Comparison of ENCODE assay signal across 19 cellular contexts in genomic region chr2:501130-501529, GRCh38.
DNase-seq lines count a peak whose midpoint lies in the region; ATAC-seq, FAIRE-seq and TF ChIP-seq lines count a peak whose summit lies in the region.
"Had no signal": no experiment of that assay in that cellular context is flagged by ENCODE, and none has a peak within 500 bp of the region (broad histone marks: within the 10 kb centered on the region; RNA-seq: fewer than 3 reads in every experiment).

No MANE protein-coding gene starts in this region.

- TF ChIP-seq CTCF in Panc1 (IDR thresholded peaks at IDR 0.05) (no peak), H1 (IDR thresholded peaks at IDR 0.05; ENCODE audit: control extremely low read depth in 1 of 3, insufficient read depth in 1 of 3, low read depth in 1 of 3, low read length in 3 of 3) (peak; percentile 9 to 47 (median 11); a peak in 3 of 4 replicates), testis (IDR thresholded peaks at IDR 0.05) (peak in 2 of 3 experiments; percentile 15 to 29), colonic mucosa (IDR thresholded peaks at IDR 0.05) (no peak)

- H2BK5ac ChIP-seq in H1 (ENCODE audit: low read depth, low read length), result no peak overlapping the region

- H3K23me2 ChIP-seq in H1 (ENCODE audit: low read depth, low read length), result no peaks in the 10 kb centered on the region

- DNase-seq in NCI-H82 (lab: John Stamatoyannopoulos, UW) (peak; percentile 20), NCI-H82 treated with DMSO at 0.1 percent for 48 hours (lab: John Stamatoyannopoulos, UW; ENCODE audit: unreplicated experiment) (no peak), Panc1 (ENCODE audit: low read depth, low spot score) (no peak), H1 (ENCODE audit: low read depth in 1 of 2, low spot score in 2 of 2) (peak in 1 of 2 experiments; percentile 41), testis (no peak), NCI-H446 (lab: John Stamatoyannopoulos, UW) (no peak), colonic mucosa (no peak)
- DNase-seq: activated CD4-positive, alpha-beta T cell treated with anti-CD3 and anti-CD28 coated beads, Interleukin-2, amount 10 ng/mL, durations not matched to agents 7 days and 5 days; activated naive CD4-positive, alpha-beta T cell treated with anti-CD3 and anti-CD28 coated beads, Interleukin-2, amount 10 ng/mL, durations not matched to agents 7 days and 5 days; MM.1S; NCI-H187; NCI-H510A treated with DMSO at 0.1 percent for 48 hours had no signal

- no peaks in the 10 kb centered on the region for H3K36me3 ChIP-seq in Panc1 (ENCODE audit: control insufficient read depth, insufficient read depth, low read length)
- H3K36me3 ChIP-seq in H1 (ENCODE audit: control insufficient read depth in 2 of 4, insufficient read depth in 4 of 4, low read length in 3 of 4), result no peaks in the 10 kb centered on the region
- no peaks in the 10 kb centered on the region for H3K36me3 ChIP-seq in testis (ENCODE audit: low read depth, missing control alignments)
- no peaks in the 10 kb centered on the region for H3K36me3 ChIP-seq in colonic mucosa

- H3K14ac ChIP-seq in H1 (ENCODE audit: insufficient read length), result no peak overlapping the region

- no peak for TF ChIP-seq POLR2A in H1 (IDR thresholded peaks at IDR 0.05; ENCODE audit: control extremely low read depth in 1 of 2, low read depth in 2 of 2, low read length in 2 of 2)
- no peak for TF ChIP-seq POLR2A in testis (IDR thresholded peaks at IDR 0.05)

- ATAC-seq in Panc1 (peak; percentile 87), HG03342 (IDR thresholded peaks at IDR 0.05; ENCODE audit: unreplicated experiment) (no peak)
- ATAC-seq: left lobe of liver; Right ventricle myocardium inferior; stimulated activated effector memory CD8-positive, alpha-beta T cell treated with anti-CD3 and anti-CD28 coated beads, Interleukin-12 subunit alpha, Interleukin-12 subunit beta, amount 100 ng/mL, for 72 hours had no signal

- CTCF ChIA-PET in Panc1 (lab: Charles Lee) (interaction anchor here (0.7 kb wide), 1 partner anchor 280 kb away, joined by 3 read pairs; no protein-coding TSS in a partner anchor), H1 (lab: Charles Lee; ENCODE audit: partially characterized antibody) (interaction anchor here (0.7 to 2.3 kb wide), 11 partner anchors 8 to 203 kb away, joined by 3 to 7 read pairs (median 4); no protein-coding TSS in a partner anchor)

- no peak overlapping the region for H2BK15ac ChIP-seq in H1 (ENCODE audit: low read length)

- H3K9ac ChIP-seq in H1 (replicated peaks in 1 of 4; ENCODE audit: extremely low read depth in 1 of 4, low read depth in 3 of 4, low read length in 3 of 4) (no peak overlapping the region; a peak in 1 of 7 replicates), colonic mucosa (ENCODE audit: low read depth in 2 of 2, low read length in 2 of 2) (no peak overlapping the region)
- H3K9ac ChIP-seq: parathyroid adenoma had no signal

- no peaks in the 10 kb centered on the region for H4K20me1 ChIP-seq in H1 (replicated peaks in 1 of 2; ENCODE audit: control insufficient read depth in 1 of 2, insufficient read depth in 2 of 2, low read length in 2 of 2)

- TF ChIP-seq EP300 in H1 (IDR thresholded peaks at IDR 0.05; ENCODE audit: borderline replicate concordance in 1 of 2, low read depth in 2 of 2, low read length in 2 of 2), result no peak

- no peaks in the 10 kb centered on the region for H3K4me1 ChIP-seq in Panc1 (ENCODE audit: control insufficient read depth, insufficient read depth, low read length)
- H3K4me1 ChIP-seq in H1 (replicated peaks in 1 of 4; ENCODE audit: control insufficient read depth in 3 of 4, insufficient read depth in 4 of 4, low read length in 3 of 4), result peaks cover 0 to 7% (median 4%) of the 10 kb centered on the region in 4 experiments; a peak in 4 of 7 replicates
- no peaks in the 10 kb centered on the region for H3K4me1 ChIP-seq in testis
- H3K4me1 ChIP-seq in colonic mucosa, result no peaks in the 10 kb centered on the region
- H3K4me1 ChIP-seq: parathyroid adenoma had no signal

- H3K9me3 ChIP-seq in Panc1 (ENCODE audit: control insufficient read depth, insufficient read depth, low read depth, low read length) (no peaks in the 10 kb centered on the region), H1 (ENCODE audit: insufficient read depth in 2 of 2, low read depth in 1 of 2, low read length in 1 of 2) (no peaks in the 10 kb centered on the region), testis (no peaks in the 10 kb centered on the region), colonic mucosa (no peaks in the 10 kb centered on the region)

- no peak overlapping the region for H3K4ac ChIP-seq in H1 (replicated peaks; ENCODE audit: insufficient read length, low read depth, low read length)

- intact Hi-C loops in Panc1 (cut with micrococcal nuclease; ENCODE audit: unreplicated experiment), result no loop called here
- intact Hi-C loops in testis (cut with DNase I; ENCODE audit: low total_unique reads), result no loop called here
- intact Hi-C loops in colonic mucosa (cut with DNase I), result no loop called here

- no peak overlapping the region for H3K27ac ChIP-seq in Panc1 (ENCODE audit: low read length)
- no peak overlapping the region for H3K27ac ChIP-seq in H1 (ENCODE audit: low read depth, low read length)
- no peak overlapping the region for H3K27ac ChIP-seq in testis
- H3K27ac ChIP-seq in colonic mucosa, result no peak overlapping the region
- H3K27ac ChIP-seq: hepatocyte, parathyroid adenoma had no signal

- peak; percentile 26 to 29; a peak in 3 of 4 replicates for TF ChIP-seq RAD21 in H1 (IDR thresholded peaks at IDR 0.05 in 1 of 2, conservative IDR thresholded peaks at IDR 0.05 in 1 of 2; ENCODE audit: low read depth in 2 of 2, low read length in 2 of 2)

- FAIRE-seq in H1 (lab: Jason Lieb, UNC), result peak; percentile 65
- FAIRE-seq: GM18507 had no signal

- WGBS in H1 (ENCODE audit: extremely low coverage in 1 of 2, insufficient coverage in 1 of 2, insufficient read length in 1 of 2, insufficient replicate concordance in 2 of 2, low coverage in 1 of 2, low lambda C conversion rate in 2 of 2, missing lambda C conversion rate in 1 of 2), 2 experiments, result 73% methylated on average over 5 of the region's 5 CpGs; no CpG with 5 or more reads in 1 of the 2 experiments
- 81 to 83% methylated on average over 5 of the region's 5 CpGs for WGBS in testis, 2 donors

- in situ Hi-C loops in Panc1 (cut with HindIII; ENCODE audit: low pct_unique_long_range_greater_than_20kb, low sequenced_read_pairs), result no loop called here

- no peak overlapping the region for H2AK5ac ChIP-seq in H1 (ENCODE audit: low read depth, low read length)

- no peak overlapping the region for H3K56ac ChIP-seq in H1 (replicated peaks; ENCODE audit: insufficient read length, low read depth, low read length)

- no peak overlapping the region for H4K91ac ChIP-seq in H1 (replicated peaks; ENCODE audit: insufficient read length, low read length)

- H3K18ac ChIP-seq in H1 (ENCODE audit: extremely low read depth, low read length), result no peak overlapping the region

- H3K4me2 ChIP-seq in H1 (ENCODE audit: insufficient read depth in 1 of 2, low read depth in 2 of 2, low read length in 2 of 2), result no peak overlapping the region
- H3K4me2 ChIP-seq: hepatocyte had no signal

- no TSS peak for BruUV-seq in Panc1 (replicated peaks; lab: Mats Ljungman, UMichigan)

- no peak overlapping the region for H2BK20ac ChIP-seq in H1 (ENCODE audit: low read length)

- H3K79me2 ChIP-seq in H1 (ENCODE audit: control insufficient read depth in 1 of 2, insufficient read depth in 2 of 2, low read length in 2 of 2), result no peaks in the 10 kb centered on the region
- H3K79me2 ChIP-seq: hepatocyte, parathyroid adenoma had no signal

- H2BK120ac ChIP-seq in H1 (replicated peaks; ENCODE audit: low read depth, low read length), result no peak overlapping the region

- no peak overlapping the region for H3K23ac ChIP-seq in H1 (ENCODE audit: insufficient read length)

- peaks cover 9% of the 10 kb centered on the region; the same call in 1 of the 2 replicates for H3K27me3 ChIP-seq in Panc1 (ENCODE audit: control insufficient read depth, insufficient read depth, low read length)
- H3K27me3 ChIP-seq in H1 (replicated peaks in 1 of 4; ENCODE audit: control insufficient read depth in 3 of 4, extremely low read depth in 1 of 4, insufficient read depth in 3 of 4, low read length in 3 of 4), result no peaks in the 10 kb centered on the region
- no peaks in the 10 kb centered on the region for H3K27me3 ChIP-seq in testis
- H3K27me3 ChIP-seq in colonic mucosa, result no peaks in the 10 kb centered on the region

- POLR2A ChIA-PET in Panc1 (lab: Charles Lee), result interaction anchor here (0.6 kb wide), 1 partner anchor 1038 kb away, joined by 6 read pairs; no protein-coding TSS in a partner anchor
- POLR2A ChIA-PET in H1 (lab: Charles Lee; ENCODE audit: partially characterized antibody), result no interaction called here

- no peak overlapping the region for H3K4me3 ChIP-seq in Panc1 (ENCODE audit: low read depth in 2 of 2, low read length in 2 of 2)
- no peak overlapping the region for H3K4me3 ChIP-seq in H1 (ENCODE audit: extremely low read depth in 1 of 4, insufficient read depth in 2 of 4, low read depth in 3 of 4, low read length in 4 of 4)
- H3K4me3 ChIP-seq in testis, result no peak overlapping the region
- no peak overlapping the region for H3K4me3 ChIP-seq in colonic mucosa
- H3K4me3 ChIP-seq: hepatocyte had no signal

- H3K79me1 ChIP-seq in H1 (ENCODE audit: low read depth, low read length), result no peaks in the 10 kb centered on the region

- no peak overlapping the region for H4K8ac ChIP-seq in H1 (ENCODE audit: extremely low read depth, insufficient read depth, low read length)

- no peak overlapping the region for H2BK12ac ChIP-seq in H1 (ENCODE audit: low read depth, low read length)

- H2AFZ ChIP-seq in H1 (ENCODE audit: low read length), result no peak overlapping the region
- H2AFZ ChIP-seq: hepatocyte, parathyroid adenoma had no signal

- H4K5ac ChIP-seq in H1 (ENCODE audit: insufficient read length, low read depth, low read length), result no peak overlapping the region

TF ChIP-seq in H1, 55 proteins besides CTCF, POLR2A, EP300 and RAD21:
- TF ChIP-seq POLR2AphosphoS5 (IDR thresholded peaks at IDR 0.05; ENCODE audit: low read depth, low read length), result no peak
- TF ChIP-seq SAP30 (IDR thresholded peaks at IDR 0.05; ENCODE audit: insufficient read depth, insufficient replicate concordance, low read length), result no peak
- no peak for TF ChIP-seq CTBP2 (IDR thresholded peaks at IDR 0.05; ENCODE audit: borderline replicate concordance, insufficient read depth, insufficient read length, low read length)
- TF ChIP-seq YY1 (IDR thresholded peaks at IDR 0.05; ENCODE audit: low read depth, low read length), result no peak

Comparison
In these comparisons a context has a peak if more than half of its experiments do, and no peak if none do; other contexts are left out.
1. CTCF ChIP-seq: peak in H1 (3 of 3) and testis (2 of 3); none in Panc1 (single experiment) and colonic mucosa (single experiment).